Comparison of ENCODE assay signal across 9 cellular contexts in the genomic region with DNA sequence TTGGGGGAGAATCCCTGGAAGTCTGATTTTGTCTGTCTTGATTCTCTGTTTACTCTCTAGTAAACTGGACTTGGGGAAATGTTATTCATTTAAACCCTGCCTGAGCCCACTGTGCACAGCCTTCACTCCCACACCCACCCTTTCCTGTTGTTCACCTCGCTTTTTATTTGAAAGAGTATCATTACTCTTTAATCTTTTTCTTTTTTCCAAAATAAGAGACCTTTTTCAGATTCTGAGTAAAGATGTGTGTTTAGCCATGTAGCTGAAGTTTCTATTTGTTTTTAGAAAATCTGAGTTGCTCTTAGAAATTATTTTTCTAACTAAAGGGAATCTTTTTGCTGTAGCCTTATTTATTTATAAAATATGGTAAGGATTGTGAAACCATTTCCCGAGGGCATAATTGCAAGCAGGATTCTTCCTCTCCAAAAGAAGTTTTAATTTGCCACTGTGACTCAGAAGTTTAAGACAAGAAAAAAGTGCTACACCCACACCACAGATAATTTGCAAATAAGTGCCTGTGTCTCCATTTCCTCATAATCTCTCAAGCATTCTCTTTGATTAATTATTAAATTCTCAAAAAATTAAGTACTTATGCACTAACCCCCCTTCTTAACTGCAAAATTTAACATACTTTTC. TPM values are rescaled to one million over a fixed set of nuclear protein-coding genes. Genes with fewer than 3 reads are reported as not detected.
DNase-seq lines count a peak whose midpoint lies in the region; ATAC-seq lines count a peak whose summit lies in the region.
"Had no signal": no experiment of that assay in that cellular context is flagged by ENCODE, and none has a peak within 500 bp of the region (broad histone marks: within the 10 kb centered on the region; RNA-seq: fewer than 3 reads in every experiment).

No MANE protein-coding gene starts in this region.

- peak; percentile 63 for ATAC-seq in activated CD4-positive, alpha-beta T cell treated with anti-CD3 and anti-CD28 coated beads for 36 hours
- ATAC-seq in stimulated activated naive CD8-positive, alpha-beta T cell treated with anti-CD3 and anti-CD28 coated beads, Interleukin-15, Interleukin-2, amounts not matched to agents 100 U/mL and 50 U/mL, for 24 hours = peak; percentile 81
- no peak for ATAC-seq in GM21576 (IDR thresholded peaks at IDR 0.05; ENCODE audit: unreplicated experiment)
- ATAC-seq in HG03108 (IDR thresholded peaks at IDR 0.05; ENCODE audit: unreplicated experiment) = no peak

- peak overlapping the region; percentile 1 for H3K4me3 Mint-ChIP-seq in activated CD4-positive, alpha-beta T cell treated with anti-CD3 and anti-CD28 coated beads for 36 hours
- peak overlapping the region; percentile 18 for H3K4me3 Mint-ChIP-seq in activated CD4-positive, alpha-beta T cell treated with anti-CD3 and anti-CD28 coated beads, Interleukin-2, amount 10 ng/mL, durations not matched to agents 24 days and 14 days

- intact Hi-C loops in activated CD4-positive, alpha-beta T cell treated with anti-CD3 and anti-CD28 coated beads for 36 hours (cut with DNase I, micrococcal nuclease) = loop anchor here (1.0 kb wide), 3 partner anchors 22 to 31 kb away; no protein-coding TSS in a partner anchor
- intact Hi-C loops in activated CD4-positive, alpha-beta T cell treated with anti-CD3 and anti-CD28 coated beads, Interleukin-2, amount 10 ng/mL, durations not matched to agents 24 days and 14 days (cut with micrococcal nuclease) = loop anchor here (1.0 kb wide), 4 partner anchors 12 to 44 kb away; no protein-coding TSS in a partner anchor

- POLR2A ChIA-PET in activated CD4-positive, alpha-beta T cell treated with anti-CD3 and anti-CD28 coated beads for 36 hours (lab: Charles Lee) = interaction anchor here (1.0 kb wide), 1 partner anchor 22 kb away, joined by 3 read pairs; no protein-coding TSS in a partner anchor

- peaks cover 32% of the 10 kb centered on the region for H3K36me3 Mint-ChIP-seq in activated CD4-positive, alpha-beta T cell treated with anti-CD3 and anti-CD28 coated beads for 36 hours (ENCODE audit: low read depth)
- peaks cover 40% of the 10 kb centered on the region for H3K36me3 Mint-ChIP-seq in activated CD4-positive, alpha-beta T cell treated with anti-CD3 and anti-CD28 coated beads, Interleukin-2, amount 10 ng/mL, durations not matched to agents 24 days and 14 days (ENCODE audit: low read depth)

- no peaks in the 10 kb centered on the region for H3K27me3 Mint-ChIP-seq in activated CD4-positive, alpha-beta T cell treated with anti-CD3 and anti-CD28 coated beads for 36 hours
- no peaks in the 10 kb centered on the region for H3K27me3 Mint-ChIP-seq in activated CD4-positive, alpha-beta T cell treated with anti-CD3 and anti-CD28 coated beads, Interleukin-2, amount 10 ng/mL, durations not matched to agents 24 days and 14 days

- peak; percentile 37 for DNase-seq in activated CD4-positive, alpha-beta T cell treated with anti-CD3 and anti-CD28 coated beads for 36 hours
- no peak for DNase-seq in activated CD4-positive, alpha-beta T cell treated with anti-CD3 and anti-CD28 coated beads for 1 hour
- no peak for DNase-seq in activated CD4-positive, alpha-beta T cell treated with anti-CD3 and anti-CD28 coated beads, Interleukin-2, amount 10 ng/mL, durations not matched to agents 24 days and 14 days
- DNase-seq in fibroblast of peridontal ligament (ENCODE audit: extremely low read depth) = peak; percentile 94
- DNase-seq in stimulated activated naive CD8-positive, alpha-beta T cell treated with anti-CD3 and anti-CD28 coated beads, Interleukin-15, Interleukin-2, amounts not matched to agents 100 U/mL and 50 U/mL, for 24 hours = no peak
- DNase-seq in NCI-H146 (lab: John Stamatoyannopoulos, UW) = no peak
- DNase-seq: left cardiac atrium had no signal

- H3K9me3 Mint-ChIP-seq in activated CD4-positive, alpha-beta T cell treated with anti-CD3 and anti-CD28 coated beads for 36 hours (ENCODE audit: low read depth) = peaks cover under 1% of the 10 kb centered on the region
- H3K9me3 Mint-ChIP-seq in activated CD4-positive, alpha-beta T cell treated with anti-CD3 and anti-CD28 coated beads, Interleukin-2, amount 10 ng/mL, durations not matched to agents 24 days and 14 days = peaks cover 1% of the 10 kb centered on the region

- CTCF ChIA-PET in activated CD4-positive, alpha-beta T cell treated with anti-CD3 and anti-CD28 coated beads for 36 hours (lab: Charles Lee) = interaction anchor here (0.7 to 1.1 kb wide), 3 partner anchors 11 to 23 kb away, joined by 3 to 4 read pairs (median 3); no protein-coding TSS in a partner anchor

- peaks cover 72% of the 10 kb centered on the region for H3K4me1 Mint-ChIP-seq in activated CD4-positive, alpha-beta T cell treated with anti-CD3 and anti-CD28 coated beads for 36 hours
- H3K4me1 Mint-ChIP-seq in activated CD4-positive, alpha-beta T cell treated with anti-CD3 and anti-CD28 coated beads, Interleukin-2, amount 10 ng/mL, durations not matched to agents 24 days and 14 days = peaks cover 37% of the 10 kb centered on the region

- peak overlapping the region; percentile 37 for H3K27ac Mint-ChIP-seq in activated CD4-positive, alpha-beta T cell treated with anti-CD3 and anti-CD28 coated beads for 36 hours
- peak overlapping the region; percentile 61 for H3K27ac Mint-ChIP-seq in activated CD4-positive, alpha-beta T cell treated with anti-CD3 and anti-CD28 coated beads, Interleukin-2, amount 10 ng/mL, durations not matched to agents 24 days and 14 days

RNA-seq across cellular contexts. Expression of a gene that starts 43.4 kb away (rescaled TPM):
- 10 to 100 TPM; 30.8 to 32.0 TPM for total RNA-seq in activated CD4-positive, alpha-beta T cell treated with anti-CD3 and anti-CD28 coated beads for 36 hours
- total RNA-seq in activated CD4-positive, alpha-beta T cell treated with anti-CD3 and anti-CD28 coated beads, Interleukin-2, amount 10 ng/mL, durations not matched to agents 24 days and 14 days = 28.0 and 30.2 TPM in 2 replicates

Comparison
In these comparisons a context has a peak if more than half of its experiments do, and no peak if none do; other contexts are left out.
1. DNase-seq: peak in activated CD4-positive, alpha-beta T cell treated with anti-CD3 and anti-CD28 coated beads for 36 hours (single experiment) and fibroblast of peridontal ligament (single experiment); none in activated CD4-positive, alpha-beta T cell treated with anti-CD3 and anti-CD28 coated beads for 1 hour (single experiment), activated CD4-positive, alpha-beta T cell treated with anti-CD3 and anti-CD28 coated beads, Interleukin-2, amount 10 ng/mL, durations not matched to agents 24 days and 14 days (single experiment), stimulated activated naive CD8-positive, alpha-beta T cell treated with anti-CD3 and anti-CD28 coated beads, Interleukin-15, Interleukin-2, amounts not matched to agents 100 U/mL and 50 U/mL, for 24 hours (single experiment) and NCI-H146 (single experiment).
2. ATAC-seq: peak in activated CD4-positive, alpha-beta T cell treated with anti-CD3 and anti-CD28 coated beads for 36 hours (single experiment) and stimulated activated naive CD8-positive, alpha-beta T cell treated with anti-CD3 and anti-CD28 coated beads, Interleukin-15, Interleukin-2, amounts not matched to agents 100 U/mL and 50 U/mL, for 24 hours (single experiment); none in GM21576 (single experiment) and HG03108 (single experiment).